9 cellular contexts compared by ENCODE assay signal in genomic region chr6:52227495-52227894, GRCh38. TPM values are rescaled to one million over a fixed set of nuclear protein-coding genes. Genes with fewer than 3 reads are reported as not detected.
DNase-seq lines count a peak whose midpoint lies in the region; ATAC-seq and TF ChIP-seq lines count a peak whose summit lies in the region.
"Had no signal": no experiment of that assay in that cellular context is flagged by ENCODE, and none has a peak within 500 bp of the region (broad histone marks: within the 10 kb centered on the region; RNA-seq: fewer than 3 reads in every experiment).

No MANE protein-coding gene starts in this region.

- H3K4me1 ChIP-seq in A673 (ENCODE audit: insufficient read depth, low read length, poor library complexity, severe bottlenecking) (peaks cover under 1% of the 10 kb centered on the region), body of pancreas (no peaks in the 10 kb centered on the region)

- no TSS peak for BruUV-seq in A673 (replicated peaks; lab: Mats Ljungman, UMichigan)

- H3K27ac ChIP-seq in A673 (ENCODE audit: low read depth, low read length, poor library complexity, severe bottlenecking) (no peak overlapping the region), body of pancreas (no peak overlapping the region)

- ATAC-seq in HG03066 (IDR thresholded peaks at IDR 0.05; ENCODE audit: low read depth, unreplicated experiment) (peak; percentile 100), body of pancreas (no peak)
- peak; percentile 88 to 90 for ATAC-seq in activated T-cell treated with anti-CD3 and anti-CD28 coated beads, Interleukin-2, amount 50 U/mL, for 4 hours

- no peaks in the 10 kb centered on the region for H3K9me3 Mint-ChIP-seq in activated T-cell treated with anti-CD3 and anti-CD28 coated beads, Interleukin-2, amount 50 U/mL, for 4 hours
- H3K9me3 Mint-ChIP-seq in endothelial cell (ENCODE audit: unreplicated experiment) = no peaks in the 10 kb centered on the region

- H3K36me3 Mint-ChIP-seq in activated T-cell treated with anti-CD3 and anti-CD28 coated beads, Interleukin-2, amount 50 U/mL, for 4 hours (ENCODE audit: insufficient read depth) = no peaks in the 10 kb centered on the region
- H3K36me3 Mint-ChIP-seq in endothelial cell (ENCODE audit: low read depth, unreplicated experiment) = no peaks in the 10 kb centered on the region

- peaks cover 16% of the 10 kb centered on the region for H3K27me3 Mint-ChIP-seq in activated T-cell treated with anti-CD3 and anti-CD28 coated beads, Interleukin-2, amount 50 U/mL, for 4 hours (ENCODE audit: low read depth)
- peaks cover 2% of the 10 kb centered on the region for H3K27me3 Mint-ChIP-seq in endothelial cell (ENCODE audit: unreplicated experiment)

- peaks cover 20% of the 10 kb centered on the region for H3K4me1 Mint-ChIP-seq in activated T-cell treated with anti-CD3 and anti-CD28 coated beads, Interleukin-2, amount 50 U/mL, for 4 hours (ENCODE audit: low read depth)
- peaks cover 5% of the 10 kb centered on the region for H3K4me1 Mint-ChIP-seq in endothelial cell (ENCODE audit: unreplicated experiment)

- no peak for TF ChIP-seq CTCF in endothelial cell (IDR thresholded peaks at IDR 0.05; ENCODE audit: unreplicated experiment)
- TF ChIP-seq CTCF in A673 (conservative IDR thresholded peaks at IDR 0.05; ENCODE audit: low read depth, low read length) = no peak
- TF ChIP-seq CTCF in body of pancreas (IDR thresholded peaks at IDR 0.05) = no peak

- H3K9me3 ChIP-seq in A673 (ENCODE audit: low read depth, low read length, poor library complexity, severe bottlenecking) (no peaks in the 10 kb centered on the region), body of pancreas (no peaks in the 10 kb centered on the region)

- CTCF ChIA-PET in A673 (lab: Charles Lee) = no interaction called here

- intact Hi-C loops in A673 (cut with micrococcal nuclease; ENCODE audit: unreplicated experiment) (no loop called here), body of pancreas (cut with DNase I) (no loop called here)

- 50 to 57% methylated on average over 1 of the region's 1 CpG for WGBS in body of pancreas, 2 donors

- no peaks in the 10 kb centered on the region for H3K27me3 ChIP-seq in A673 (replicated peaks; ENCODE audit: insufficient read depth, low read depth, low read length, poor library complexity)
- H3K27me3 ChIP-seq in body of pancreas = no peaks in the 10 kb centered on the region

- POLR2A ChIA-PET in A673 (lab: Charles Lee; ENCODE audit: low non-redundant PET) = no interaction called here

- H3K27ac Mint-ChIP-seq in endothelial cell (ENCODE audit: unreplicated experiment) = no peak overlapping the region

- H3K4me3 Mint-ChIP-seq in activated T-cell treated with anti-CD3 and anti-CD28 coated beads, Interleukin-2, amount 50 U/mL, for 4 hours = no peak overlapping the region
- H3K4me3 Mint-ChIP-seq in endothelial cell (ENCODE audit: unreplicated experiment) = no peak overlapping the region

- no peaks in the 10 kb centered on the region for H3K36me3 ChIP-seq in A673 (ENCODE audit: insufficient read depth, low read length, poor library complexity, severe bottlenecking)
- no peaks in the 10 kb centered on the region for H3K36me3 ChIP-seq in body of pancreas (replicated peaks in 1 of 2; ENCODE audit: insufficient read depth in 1 of 2, low read depth in 2 of 2)

- H3K4me3 ChIP-seq in A673 (ENCODE audit: low read depth, low read length, poor library complexity, severe bottlenecking) = no peak overlapping the region
- no peak overlapping the region for H3K4me3 ChIP-seq in body of pancreas

- peak; percentile 39 to 56 for DNase-seq in activated CD4-positive, alpha-beta T cell treated with anti-CD3 and anti-CD28 coated beads for 24 hours (ENCODE audit: low read depth in 2 of 2)
- no peak for DNase-seq in activated CD4-positive, alpha-beta T cell treated with anti-CD3 and anti-CD28 coated beads, Interleukin-2, amount 50 U/mL, for 4 hours
- no peak for DNase-seq in activated T-cell treated with anti-CD3 and anti-CD28 coated beads, Interleukin-2, amount 50 U/mL, for 4 hours
- DNase-seq in stimulated activated CD8-positive, alpha-beta memory T cell treated with anti-CD3 and anti-CD28 coated beads, Interleukin-4, amount 100 ng/mL, for 48 hours = peak; percentile 78
- DNase-seq in endothelial cell (ENCODE audit: low spot score) = no peak
- no peak for DNase-seq in A673 (ENCODE audit: low spot score)
- DNase-seq in body of pancreas = no peak

- TF ChIP-seq POLR2A in body of pancreas (IDR thresholded peaks at IDR 0.05) = no peak

RNA-seq across cellular contexts. Expression of gene IL17F, which starts 16.8 kb away (rescaled TPM):
- total RNA-seq in activated T-cell treated with anti-CD3 and anti-CD28 coated beads, Interleukin-2, amount 50 U/mL, for 4 hours = 10 to 100 TPM in 2 of 3 donors, 1 to 10 TPM in 1; 1.8 to 52.4 (median 27.0) TPM
- total RNA-seq in endothelial cell (ENCODE audit: unreplicated experiment) = not detected
- not detected in 2 replicates for total RNA-seq in A673 (2021)
- total RNA-seq in body of pancreas = not detected
- total RNA-seq: endothelial cell of umbilical vein had no signal

RNA-seq across cellular contexts. Expression of gene IL17A, which starts 41.3 kb away (rescaled TPM):
- total RNA-seq in activated T-cell treated with anti-CD3 and anti-CD28 coated beads, Interleukin-2, amount 50 U/mL, for 4 hours = 1 to 10 TPM; 1.9 to 4.8 (median 3.9) TPM
- not detected for total RNA-seq in endothelial cell (ENCODE audit: unreplicated experiment)
- total RNA-seq in A673 (2021) = not detected in 2 replicates
- not detected for total RNA-seq in body of pancreas
- total RNA-seq: endothelial cell of umbilical vein had no signal

RNA-seq across cellular contexts. Expression of gene MCM3, which starts 57.0 kb away (rescaled TPM):
- 100 to 1,000 TPM; 184 to 240 (median 199) TPM for total RNA-seq in activated T-cell treated with anti-CD3 and anti-CD28 coated beads, Interleukin-2, amount 50 U/mL, for 4 hours
- 50.0 TPM for total RNA-seq in endothelial cell (ENCODE audit: unreplicated experiment)
- 233 and 240 TPM in 2 replicates for total RNA-seq in A673 (2021)
- 10 to 100 TPM; 15.6 to 21.4 TPM for total RNA-seq in body of pancreas

Comparison
In these comparisons a context has a peak if more than half of its experiments do, and no peak if none do; other contexts are left out.
1. DNase-seq: peak in activated CD4-positive, alpha-beta T cell treated with anti-CD3 and anti-CD28 coated beads for 24 hours (2 of 2) and stimulated activated CD8-positive, alpha-beta memory T cell treated with anti-CD3 and anti-CD28 coated beads, Interleukin-4, amount 100 ng/mL, for 48 hours (single experiment); none in activated CD4-positive, alpha-beta T cell treated with anti-CD3 and anti-CD28 coated beads, Interleukin-2, amount 50 U/mL, for 4 hours (0 of 2), activated T-cell treated with anti-CD3 and anti-CD28 coated beads, Interleukin-2, amount 50 U/mL, for 4 hours (single experiment), endothelial cell (single experiment), A673 (single experiment) and body of pancreas (0 of 4).